Comparison of ENCODE assay signal across 1 cellular context in genomic region chr3:196712514-196713413, GRCh38.
TF ChIP-seq lines count a peak whose summit lies in the region.

No MANE protein-coding gene starts in this region.

TF ChIP-seq in GM23338, 12 proteins besides CTCF, POLR2A, EP300 and RAD21 (continued from another document):
- TF ChIP-seq ZNF462 (CRISPR knock-in tag; IDR thresholded peaks at IDR 0.05) (no peak), EZH2 (IDR thresholded peaks at IDR 0.05; ENCODE audit: low read depth, unreplicated experiment) (no peak), ZNF114 (CRISPR knock-in tag; IDR thresholded peaks at IDR 0.05) (no peak), CREB1 (CRISPR knock-in tag; IDR thresholded peaks at IDR 0.05; ENCODE audit: low read depth) (no peak), POLR2AphosphoS5 (IDR thresholded peaks at IDR 0.05; ENCODE audit: low read depth) (no peak), EZH2phosphoT487 (IDR thresholded peaks at IDR 0.05; ENCODE audit: unreplicated experiment) (no peak), NANOG (IDR thresholded peaks at IDR 0.05; ENCODE audit: borderline replicate concordance) (no peak), ZNF331 (CRISPR knock-in tag; IDR thresholded peaks at IDR 0.05; ENCODE audit: low read depth) (no peak), STAT1 (IDR thresholded peaks at IDR 0.05; ENCODE audit: unreplicated experiment) (no peak), ETS1 (IDR thresholded peaks at IDR 0.05) (no peak), REST (IDR thresholded peaks at IDR 0.05; ENCODE audit: unreplicated experiment) (no peak)
